Comparison of ENCODE assay signal across 1 cellular context in the genomic region with DNA sequence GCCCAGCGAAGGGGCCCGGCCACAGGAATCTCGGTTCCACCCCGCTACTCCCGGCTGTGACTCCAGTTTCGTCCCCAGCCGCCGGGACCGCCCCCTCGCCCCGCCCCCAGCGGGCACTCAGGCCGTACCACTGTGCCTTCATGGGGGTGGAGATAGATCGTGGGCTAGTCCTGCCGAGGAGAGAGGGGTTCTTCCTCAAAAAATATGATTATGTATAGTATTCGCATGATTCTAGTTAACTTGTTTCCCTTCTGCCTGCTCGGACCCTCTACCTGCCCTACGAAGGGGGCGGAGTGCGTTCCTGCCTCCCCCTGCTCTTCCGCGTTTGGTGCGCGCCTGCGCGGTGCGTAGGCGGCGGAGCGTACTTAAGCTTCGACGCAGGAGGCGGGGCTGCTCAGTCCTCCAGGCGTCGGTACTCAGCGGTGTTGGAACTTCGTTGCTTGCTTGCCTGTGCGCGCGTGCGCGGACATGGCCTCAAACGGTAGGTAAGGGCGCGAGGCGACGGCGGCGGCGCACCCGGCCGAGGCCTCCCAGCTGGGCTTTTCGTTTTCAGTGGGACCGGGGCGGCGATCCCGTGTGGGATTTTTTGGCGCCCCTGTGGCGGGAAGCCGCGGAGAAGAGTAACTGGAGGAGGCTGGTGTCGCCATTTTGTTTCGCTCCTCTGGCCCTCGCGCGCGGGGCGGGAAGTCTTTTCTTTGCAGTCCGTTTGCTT.
A peak's percentile ranks its signal among the peaks of the same experiment; 100 is the strongest.
TF ChIP-seq lines count a peak whose summit lies in the region.

A gene (plus strand): TSS at position 393 of the 712 bp plus-strand sequence. CDS start 76 bp downstream, at position 469.

TF ChIP-seq in HEK293, 187 proteins besides CTCF, POLR2A, EP300 and RAD21 (continued from another document and continues in another):
- TF ChIP-seq, protein P1, sequence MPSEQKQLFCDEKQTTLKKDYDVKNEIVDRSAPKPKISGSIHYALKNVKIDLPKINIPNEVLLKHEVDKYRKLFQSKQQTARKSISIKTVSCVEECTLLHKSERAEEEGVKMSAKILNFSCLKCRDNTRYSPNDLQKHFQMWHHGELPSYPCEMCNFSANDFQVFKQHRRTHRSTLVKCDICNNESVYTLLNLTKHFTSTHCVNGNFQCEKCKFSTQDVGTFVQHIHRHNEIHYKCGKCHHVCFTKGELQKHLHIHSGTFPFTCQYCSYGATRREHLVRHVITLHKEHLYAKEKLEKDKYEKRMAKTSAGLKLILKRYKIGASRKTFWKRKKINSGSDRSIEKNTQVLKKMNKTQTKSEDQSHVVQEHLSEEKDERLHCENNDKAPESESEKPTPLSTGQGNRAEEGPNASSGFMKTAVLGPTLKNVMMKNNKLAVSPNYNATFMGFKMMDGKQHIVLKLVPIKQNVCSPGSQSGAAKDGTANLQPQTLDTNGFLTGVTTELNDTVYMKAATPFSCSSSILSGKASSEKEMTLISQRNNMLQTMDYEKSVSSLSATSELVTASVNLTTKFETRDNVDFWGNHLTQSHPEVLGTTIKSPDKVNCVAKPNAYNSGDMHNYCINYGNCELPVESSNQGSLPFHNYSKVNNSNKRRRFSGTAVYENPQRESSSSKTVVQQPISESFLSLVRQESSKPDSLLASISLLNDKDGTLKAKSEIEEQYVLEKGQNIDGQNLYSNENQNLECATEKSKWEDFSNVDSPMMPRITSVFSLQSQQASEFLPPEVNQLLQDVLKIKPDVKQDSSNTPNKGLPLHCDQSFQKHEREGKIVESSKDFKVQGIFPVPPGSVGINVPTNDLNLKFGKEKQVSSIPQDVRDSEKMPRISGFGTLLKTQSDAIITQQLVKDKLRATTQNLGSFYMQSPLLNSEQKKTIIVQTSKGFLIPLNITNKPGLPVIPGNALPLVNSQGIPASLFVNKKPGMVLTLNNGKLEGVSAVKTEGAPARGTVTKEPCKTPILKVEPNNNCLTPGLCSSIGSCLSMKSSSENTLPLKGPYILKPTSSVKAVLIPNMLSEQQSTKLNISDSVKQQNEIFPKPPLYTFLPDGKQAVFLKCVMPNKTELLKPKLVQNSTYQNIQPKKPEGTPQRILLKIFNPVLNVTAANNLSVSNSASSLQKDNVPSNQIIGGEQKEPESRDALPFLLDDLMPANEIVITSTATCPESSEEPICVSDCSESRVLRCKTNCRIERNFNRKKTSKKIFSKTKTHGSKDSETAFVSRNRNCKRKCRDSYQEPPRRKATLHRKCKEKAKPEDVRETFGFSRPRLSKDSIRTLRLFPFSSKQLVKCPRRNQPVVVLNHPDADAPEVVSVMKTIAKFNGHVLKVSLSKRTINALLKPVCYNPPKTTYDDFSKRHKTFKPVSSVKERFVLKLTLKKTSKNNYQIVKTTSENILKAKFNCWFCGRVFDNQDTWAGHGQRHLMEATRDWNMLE (tag by site-specific recombination; conservative IDR thresholded peaks at IDR 0.05; ENCODE audit: low read depth): no peak
- TF ChIP-seq SP2 (tag by site-specific recombination; IDR thresholded peaks at IDR 0.05): peak; percentile 85
- TF ChIP-seq ZNF133 (tag by site-specific recombination; IDR thresholded peaks at IDR 0.05): no peak
- TF ChIP-seq ZNF791 (tag by site-specific recombination; IDR thresholded peaks at IDR 0.05): no peak
- TF ChIP-seq, protein P2, sequence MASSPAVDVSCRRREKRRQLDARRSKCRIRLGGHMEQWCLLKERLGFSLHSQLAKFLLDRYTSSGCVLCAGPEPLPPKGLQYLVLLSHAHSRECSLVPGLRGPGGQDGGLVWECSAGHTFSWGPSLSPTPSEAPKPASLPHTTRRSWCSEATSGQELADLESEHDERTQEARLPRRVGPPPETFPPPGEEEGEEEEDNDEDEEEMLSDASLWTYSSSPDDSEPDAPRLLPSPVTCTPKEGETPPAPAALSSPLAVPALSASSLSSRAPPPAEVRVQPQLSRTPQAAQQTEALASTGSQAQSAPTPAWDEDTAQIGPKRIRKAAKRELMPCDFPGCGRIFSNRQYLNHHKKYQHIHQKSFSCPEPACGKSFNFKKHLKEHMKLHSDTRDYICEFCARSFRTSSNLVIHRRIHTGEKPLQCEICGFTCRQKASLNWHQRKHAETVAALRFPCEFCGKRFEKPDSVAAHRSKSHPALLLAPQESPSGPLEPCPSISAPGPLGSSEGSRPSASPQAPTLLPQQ (tag by site-specific recombination; IDR thresholded peaks at IDR 0.05): peak; percentile 90
- TF ChIP-seq, protein P3, sequence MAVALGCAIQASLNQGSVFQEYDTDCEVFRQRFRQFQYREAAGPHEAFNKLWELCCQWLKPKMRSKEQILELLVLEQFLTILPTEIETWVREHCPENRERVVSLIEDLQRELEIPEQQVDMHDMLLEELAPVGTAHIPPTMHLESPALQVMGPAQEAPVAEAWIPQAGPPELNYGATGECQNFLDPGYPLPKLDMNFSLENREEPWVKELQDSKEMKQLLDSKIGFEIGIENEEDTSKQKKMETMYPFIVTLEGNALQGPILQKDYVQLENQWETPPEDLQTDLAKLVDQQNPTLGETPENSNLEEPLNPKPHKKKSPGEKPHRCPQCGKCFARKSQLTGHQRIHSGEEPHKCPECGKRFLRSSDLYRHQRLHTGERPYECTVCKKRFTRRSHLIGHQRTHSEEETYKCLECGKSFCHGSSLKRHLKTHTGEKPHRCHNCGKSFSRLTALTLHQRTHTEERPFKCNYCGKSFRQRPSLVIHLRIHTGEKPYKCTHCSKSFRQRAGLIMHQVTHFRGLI (tag by site-specific recombination; IDR thresholded peaks at IDR 0.05): peak; percentile 30; the same call in 1 of the 2 replicates
- TF ChIP-seq ZNF514 (tag by site-specific recombination; IDR thresholded peaks at IDR 0.05): no peak
- TF ChIP-seq, protein P4, sequence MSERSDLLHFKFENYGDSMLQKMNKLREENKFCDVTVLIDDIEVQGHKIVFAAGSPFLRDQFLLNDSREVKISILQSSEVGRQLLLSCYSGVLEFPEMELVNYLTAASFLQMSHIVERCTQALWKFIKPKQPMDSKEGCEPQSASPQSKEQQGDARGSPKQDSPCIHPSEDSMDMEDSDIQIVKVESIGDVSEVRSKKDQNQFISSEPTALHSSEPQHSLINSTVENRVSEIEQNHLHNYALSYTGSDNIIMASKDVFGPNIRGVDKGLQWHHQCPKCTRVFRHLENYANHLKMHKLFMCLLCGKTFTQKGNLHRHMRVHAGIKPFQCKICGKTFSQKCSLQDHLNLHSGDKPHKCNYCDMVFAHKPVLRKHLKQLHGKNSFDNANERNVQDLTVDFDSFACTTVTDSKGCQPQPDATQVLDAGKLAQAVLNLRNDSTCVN (tag by site-specific recombination; optimal IDR thresholded peaks at IDR 0.05): no peak
- TF ChIP-seq ZNF394 (tag by site-specific recombination; IDR thresholded peaks at IDR 0.05; ENCODE audit: borderline replicate concordance): peak; percentile 93
- TF ChIP-seq ZNF654 (tag by site-specific recombination; IDR thresholded peaks at IDR 0.05; ENCODE audit: low read depth): no peak
- TF ChIP-seq ZFP69B (tag by site-specific recombination; IDR thresholded peaks at IDR 0.05): peak; percentile 52
- peak; percentile 15; the same call in 1 of the 2 replicates for TF ChIP-seq ZNF561 (tag by site-specific recombination; IDR thresholded peaks at IDR 0.05; ENCODE audit: borderline replicate concordance)
- no peak; the same call in 1 of the 2 replicates for TF ChIP-seq PRDM1 (tag by site-specific recombination; IDR thresholded peaks at IDR 0.05)
- no peak for TF ChIP-seq ZNF423 (tag by site-specific recombination; IDR thresholded peaks at IDR 0.05)
- TF ChIP-seq, protein P5, sequence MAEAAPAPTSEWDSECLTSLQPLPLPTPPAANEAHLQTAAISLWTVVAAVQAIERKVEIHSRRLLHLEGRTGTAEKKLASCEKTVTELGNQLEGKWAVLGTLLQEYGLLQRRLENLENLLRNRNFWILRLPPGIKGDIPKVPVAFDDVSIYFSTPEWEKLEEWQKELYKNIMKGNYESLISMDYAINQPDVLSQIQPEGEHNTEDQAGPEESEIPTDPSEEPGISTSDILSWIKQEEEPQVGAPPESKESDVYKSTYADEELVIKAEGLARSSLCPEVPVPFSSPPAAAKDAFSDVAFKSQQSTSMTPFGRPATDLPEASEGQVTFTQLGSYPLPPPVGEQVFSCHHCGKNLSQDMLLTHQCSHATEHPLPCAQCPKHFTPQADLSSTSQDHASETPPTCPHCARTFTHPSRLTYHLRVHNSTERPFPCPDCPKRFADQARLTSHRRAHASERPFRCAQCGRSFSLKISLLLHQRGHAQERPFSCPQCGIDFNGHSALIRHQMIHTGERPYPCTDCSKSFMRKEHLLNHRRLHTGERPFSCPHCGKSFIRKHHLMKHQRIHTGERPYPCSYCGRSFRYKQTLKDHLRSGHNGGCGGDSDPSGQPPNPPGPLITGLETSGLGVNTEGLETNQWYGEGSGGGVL (tag by site-specific recombination; IDR thresholded peaks at IDR 0.05): 0 out of 2 replicates have a peak, but pooled peaks have one; percentile 35
- TF ChIP-seq, protein P6, sequence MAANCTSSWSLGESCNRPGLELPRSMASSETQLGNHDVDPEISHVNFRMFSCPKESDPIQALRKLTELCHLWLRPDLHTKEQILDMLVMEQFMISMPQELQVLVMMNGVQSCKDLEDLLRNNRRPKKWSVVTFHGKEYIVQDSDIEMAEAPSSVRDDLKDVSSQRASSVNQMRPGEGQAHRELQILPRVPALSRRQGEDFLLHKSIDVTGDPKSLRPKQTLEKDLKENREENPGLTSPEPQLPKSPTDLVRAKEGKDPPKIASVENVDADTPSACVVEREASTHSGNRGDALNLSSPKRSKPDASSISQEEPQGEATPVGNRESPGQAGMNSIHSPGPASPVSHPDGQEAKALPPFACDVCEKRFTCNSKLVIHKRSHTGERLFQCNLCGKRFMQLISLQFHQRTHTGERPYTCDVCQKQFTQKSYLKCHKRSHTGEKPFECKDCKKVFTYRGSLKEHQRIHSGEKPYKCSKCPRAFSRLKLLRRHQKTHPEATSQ (tag by site-specific recombination; IDR thresholded peaks at IDR 0.05): 0 out of 2 replicates have a peak, but pooled peaks have one; percentile 15
- TF ChIP-seq ZNF19 (tag by site-specific recombination; IDR thresholded peaks at IDR 0.05; ENCODE audit: low read depth): no peak
- TF ChIP-seq ZNF670 (tag by site-specific recombination; IDR thresholded peaks at IDR 0.05; ENCODE audit: low read depth): no peak
- peak; percentile 97 for TF ChIP-seq KLF16 (tag by site-specific recombination; IDR thresholded peaks at IDR 0.05)
- TF ChIP-seq, protein P7, sequence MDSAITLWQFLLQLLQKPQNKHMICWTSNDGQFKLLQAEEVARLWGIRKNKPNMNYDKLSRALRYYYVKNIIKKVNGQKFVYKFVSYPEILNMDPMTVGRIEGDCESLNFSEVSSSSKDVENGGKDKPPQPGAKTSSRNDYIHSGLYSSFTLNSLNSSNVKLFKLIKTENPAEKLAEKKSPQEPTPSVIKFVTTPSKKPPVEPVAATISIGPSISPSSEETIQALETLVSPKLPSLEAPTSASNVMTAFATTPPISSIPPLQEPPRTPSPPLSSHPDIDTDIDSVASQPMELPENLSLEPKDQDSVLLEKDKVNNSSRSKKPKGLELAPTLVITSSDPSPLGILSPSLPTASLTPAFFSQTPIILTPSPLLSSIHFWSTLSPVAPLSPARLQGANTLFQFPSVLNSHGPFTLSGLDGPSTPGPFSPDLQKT (IDR thresholded peaks at IDR 0.05; ENCODE audit: borderline replicate concordance, low read depth, low read length): no peak
- TF ChIP-seq ZNF37A (tag by site-specific recombination; IDR thresholded peaks at IDR 0.05): no peak
- no peak for TF ChIP-seq ZNF626 (tag by site-specific recombination; IDR thresholded peaks at IDR 0.05)
- TF ChIP-seq, protein P8, sequence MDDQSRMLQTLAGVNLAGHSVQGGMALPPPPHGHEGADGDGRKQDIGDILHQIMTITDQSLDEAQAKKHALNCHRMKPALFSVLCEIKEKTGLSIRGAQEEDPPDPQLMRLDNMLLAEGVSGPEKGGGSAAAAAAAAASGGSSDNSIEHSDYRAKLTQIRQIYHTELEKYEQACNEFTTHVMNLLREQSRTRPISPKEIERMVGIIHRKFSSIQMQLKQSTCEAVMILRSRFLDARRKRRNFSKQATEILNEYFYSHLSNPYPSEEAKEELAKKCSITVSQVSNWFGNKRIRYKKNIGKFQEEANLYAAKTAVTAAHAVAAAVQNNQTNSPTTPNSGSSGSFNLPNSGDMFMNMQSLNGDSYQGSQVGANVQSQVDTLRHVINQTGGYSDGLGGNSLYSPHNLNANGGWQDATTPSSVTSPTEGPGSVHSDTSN (CRISPR knock-in tag; IDR thresholded peaks at IDR 0.05): peak; percentile 92; the same call in 1 of the 2 replicates
- no peak; the same call in 1 of the 2 replicates for TF ChIP-seq GLI2 (tag by site-specific recombination; IDR thresholded peaks at IDR 0.05; ENCODE audit: borderline replicate concordance, low read depth)
- TF ChIP-seq, protein P9, sequence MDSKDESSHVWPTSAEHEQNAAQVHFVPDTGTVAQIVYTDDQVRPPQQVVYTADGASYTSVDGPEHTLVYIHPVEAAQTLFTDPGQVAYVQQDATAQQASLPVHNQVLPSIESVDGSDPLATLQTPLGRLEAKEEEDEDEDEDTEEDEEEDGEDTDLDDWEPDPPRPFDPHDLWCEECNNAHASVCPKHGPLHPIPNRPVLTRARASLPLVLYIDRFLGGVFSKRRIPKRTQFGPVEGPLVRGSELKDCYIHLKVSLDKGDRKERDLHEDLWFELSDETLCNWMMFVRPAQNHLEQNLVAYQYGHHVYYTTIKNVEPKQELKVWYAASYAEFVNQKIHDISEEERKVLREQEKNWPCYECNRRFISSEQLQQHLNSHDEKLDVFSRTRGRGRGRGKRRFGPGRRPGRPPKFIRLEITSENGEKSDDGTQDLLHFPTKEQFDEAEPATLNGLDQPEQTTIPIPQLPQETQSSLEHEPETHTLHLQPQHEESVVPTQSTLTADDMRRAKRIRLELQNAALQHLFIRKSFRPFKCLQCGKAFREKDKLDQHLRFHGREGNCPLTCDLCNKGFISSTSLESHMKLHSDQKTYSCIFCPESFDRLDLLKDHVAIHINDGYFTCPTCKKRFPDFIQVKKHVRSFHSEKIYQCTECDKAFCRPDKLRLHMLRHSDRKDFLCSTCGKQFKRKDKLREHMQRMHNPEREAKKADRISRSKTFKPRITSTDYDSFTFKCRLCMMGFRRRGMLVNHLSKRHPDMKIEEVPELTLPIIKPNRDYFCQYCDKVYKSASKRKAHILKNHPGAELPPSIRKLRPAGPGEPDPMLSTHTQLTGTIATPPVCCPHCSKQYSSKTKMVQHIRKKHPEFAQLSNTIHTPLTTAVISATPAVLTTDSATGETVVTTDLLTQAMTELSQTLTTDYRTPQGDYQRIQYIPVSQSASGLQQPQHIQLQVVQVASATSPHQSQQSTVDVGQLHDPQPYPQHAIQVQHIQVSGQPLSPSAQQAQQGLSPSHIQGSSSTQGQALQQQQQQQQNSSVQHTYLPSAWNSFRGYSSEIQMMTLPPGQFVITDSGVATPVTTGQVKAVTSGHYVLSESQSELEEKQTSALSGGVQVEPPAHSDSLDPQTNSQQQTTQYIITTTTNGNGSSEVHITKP (tag by site-specific recombination; IDR thresholded peaks at IDR 0.05): peak; percentile 100
- no peak for TF ChIP-seq FEZF1 (tag by site-specific recombination; IDR thresholded peaks at IDR 0.05)
- TF ChIP-seq GFI1B (tag by site-specific recombination; IDR thresholded peaks at IDR 0.05): peak; percentile 32; the same call in 1 of the 2 replicates
- TF ChIP-seq ZBTB8A (tag by site-specific recombination; IDR thresholded peaks at IDR 0.05): peak; percentile 52; the same call in 1 of the 2 replicates
- TF ChIP-seq ZNF521 (tag by site-specific recombination; IDR thresholded peaks at IDR 0.05): no peak
- peak; percentile 3; the same call in 1 of the 2 replicates for TF ChIP-seq ZNF600 (tag by site-specific recombination; IDR thresholded peaks at IDR 0.05)
- peak; percentile 54; the same call in 1 of the 2 replicates for TF ChIP-seq ZNF843 (tag by site-specific recombination; IDR thresholded peaks at IDR 0.05)
- peak; percentile 93 for TF ChIP-seq ZXDB (tag by site-specific recombination; IDR thresholded peaks at IDR 0.05)
